In the genomic region with DNA sequence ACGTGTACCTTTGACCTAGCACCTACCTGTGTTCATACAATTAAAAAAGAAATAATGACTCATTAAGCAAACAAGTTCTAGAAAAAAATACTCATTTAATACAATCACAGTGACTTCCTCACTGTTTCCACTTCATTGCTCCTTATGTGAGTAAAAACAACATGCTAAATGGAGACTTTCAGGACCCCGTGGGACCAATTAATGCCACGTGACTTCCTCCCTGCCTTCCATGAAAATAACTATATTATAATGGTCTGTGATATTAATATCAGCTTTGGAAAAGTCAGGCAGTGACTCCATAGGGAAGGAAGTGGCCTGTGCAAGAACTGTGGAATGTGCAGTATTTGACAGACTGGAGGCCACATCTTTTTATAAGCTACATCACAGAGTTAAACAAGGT, we compare ENCODE assay signal across 15 cellular contexts.
DNase-seq lines count a peak whose midpoint lies in the region; ATAC-seq and TF ChIP-seq lines count a peak whose summit lies in the region.
"Had no signal": no experiment of that assay in that cellular context is flagged by ENCODE, and none has a peak within 500 bp of the region (broad histone marks: within the 10 kb centered on the region; RNA-seq: fewer than 3 reads in every experiment).

No MANE protein-coding gene starts in this region.

- WGBS in heart left ventricle, 4 donors = 30 to 42% (median 35%) methylated on average over 3 of the region's 3 CpGs

- H3K27ac ChIP-seq in heart left ventricle = peak overlapping the region in 8 of 12 donors; percentile 22 to 61 (median 45)
- H3K27ac ChIP-seq: right lobe of liver, stomach had no signal

- no peaks in the 10 kb centered on the region for H3K9me3 ChIP-seq in heart left ventricle
- H3K9me3 ChIP-seq: right lobe of liver, stomach had no signal

- no peak overlapping the region for H3K4me3 Mint-ChIP-seq in stimulated activated memory B cell treated with anti-CD40 and anti-IgM and Interleukin-4, amounts not matched to agents 10 μg/mL and 1 μg/mL and 100 μg/mL, for 72 hours
- H3K4me3 Mint-ChIP-seq: activated T-cell treated with anti-CD3 and anti-CD28 coated beads, Interleukin-2, amount 50 U/mL, for 24 hours; natural killer cell treated with Interleukin-12 subunit alpha and Interleukin-12 subunit beta and Interleukin-15 and Interleukin-18, amount 100 ng/mL, for 72 hours had no signal

- peaks cover 0 to 31% (median 16%) of the 10 kb centered on the region in 12 donors for H3K4me1 ChIP-seq in heart left ventricle
- H3K4me1 ChIP-seq: right lobe of liver, stomach had no signal

- H3K27me3 Mint-ChIP-seq in stimulated activated memory B cell treated with anti-CD40 and anti-IgM and Interleukin-4, amounts not matched to agents 10 μg/mL and 1 μg/mL and 100 μg/mL, for 72 hours = no peaks in the 10 kb centered on the region
- H3K27me3 Mint-ChIP-seq: activated T-cell treated with anti-CD3 and anti-CD28 coated beads, Interleukin-2, amount 50 U/mL, for 24 hours had no signal

- TF ChIP-seq CTCF in heart left ventricle (IDR thresholded peaks at IDR 0.05) = no peak

- peaks cover 10% of the 10 kb centered on the region for H3K4me1 Mint-ChIP-seq in stimulated activated memory B cell treated with anti-CD40 and anti-IgM and Interleukin-4, amounts not matched to agents 10 μg/mL and 1 μg/mL and 100 μg/mL, for 72 hours

- H3K27me3 ChIP-seq in heart left ventricle = no peaks in the 10 kb centered on the region
- H3K27me3 ChIP-seq: right lobe of liver, stomach had no signal

- H3K9me3 Mint-ChIP-seq in stimulated activated memory B cell treated with anti-CD40 and anti-IgM and Interleukin-4, amounts not matched to agents 10 μg/mL and 1 μg/mL and 100 μg/mL, for 72 hours = peaks cover 2% of the 10 kb centered on the region
- H3K9me3 Mint-ChIP-seq: natural killer cell treated with Interleukin-12 subunit alpha and Interleukin-12 subunit beta and Interleukin-15 and Interleukin-18, amount 100 ng/mL, for 72 hours had no signal

- intact Hi-C loops in heart left ventricle (cut with DNase I) = no loop called here

- TF ChIP-seq POLR2A in heart left ventricle (IDR thresholded peaks at IDR 0.05) = no peak

- H3K36me3 ChIP-seq in heart left ventricle = no peaks in the 10 kb centered on the region
- H3K36me3 ChIP-seq: right lobe of liver, stomach had no signal

- no peaks in the 10 kb centered on the region for H3K36me3 Mint-ChIP-seq in stimulated activated memory B cell treated with anti-CD40 and anti-IgM and Interleukin-4, amounts not matched to agents 10 μg/mL and 1 μg/mL and 100 μg/mL, for 72 hours
- H3K36me3 Mint-ChIP-seq: natural killer cell treated with Interleukin-12 subunit alpha and Interleukin-12 subunit beta and Interleukin-15 and Interleukin-18, amount 100 ng/mL, for 72 hours had no signal

- H3K4me3 ChIP-seq in heart left ventricle = no peak overlapping the region
- H3K4me3 ChIP-seq: right lobe of liver, stomach had no signal

- ATAC-seq in heart left ventricle = peak; percentile 68 to 86 (median 80)
- ATAC-seq in stimulated activated memory B cell treated with anti-CD40 and anti-IgM and Interleukin-4, amounts not matched to agents 10 μg/mL and 1 μg/mL and 100 μg/mL, for 72 hours = peak; percentile 50
- ATAC-seq: left lobe of liver; natural killer cell treated with Interleukin-12 subunit alpha and Interleukin-12 subunit beta and Interleukin-15 and Interleukin-18, amount 100 ng/mL, for 72 hours had no signal

- no peak overlapping the region for H3K27ac Mint-ChIP-seq in stimulated activated memory B cell treated with anti-CD40 and anti-IgM and Interleukin-4, amounts not matched to agents 10 μg/mL and 1 μg/mL and 100 μg/mL, for 72 hours
- H3K27ac Mint-ChIP-seq: activated T-cell treated with anti-CD3 and anti-CD28 coated beads, Interleukin-2, amount 50 U/mL, for 24 hours; natural killer cell treated with Interleukin-12 subunit alpha and Interleukin-12 subunit beta and Interleukin-15 and Interleukin-18, amount 100 ng/mL, for 72 hours had no signal

- DNase-seq in ELR (ENCODE audit: low read depth) = peak; percentile 30
- DNase-seq in SW480 (ENCODE audit: low spot score) = peak; percentile 21
- DNase-seq in heart left ventricle = peak in 4 of 5 donors; percentile 48 to 79 (median 67)
- DNase-seq in iPS-NIHi7 (ENCODE audit: extremely low spot score) = no peak
- no peak for DNase-seq in SKM-1 treated with dmso at 0.1 percent for 144 hours (lab: John Stamatoyannopoulos, UW; ENCODE audit: unreplicated experiment)
- no peak for DNase-seq in NOMO-1 treated with DMSO at 0.1 percent for 48 hours (lab: John Stamatoyannopoulos, UW; ENCODE audit: unreplicated experiment)
- DNase-seq: activated CD4-positive, alpha-beta T cell treated with anti-CD3 and anti-CD28 coated beads for 4 hours; activated T-cell treated with anti-CD3 and anti-CD28 coated beads, Interleukin-2, amount 50 U/mL, for 24 hours; NCI-H345; OCI-M1; right lobe of liver; stomach had no signal

Comparison
In these comparisons a context has a peak if more than half of its experiments do, and no peak if none do; other contexts are left out.
1. DNase-seq: peak in ELR (single experiment), SW480 (single experiment) and heart left ventricle (4 of 5); none in iPS-NIHi7 (single experiment), SKM-1 treated with dmso at 0.1 percent for 144 hours (single experiment) and NOMO-1 treated with DMSO at 0.1 percent for 48 hours (single experiment).